26 cellular contexts compared by ENCODE assay signal in the genomic region with DNA sequence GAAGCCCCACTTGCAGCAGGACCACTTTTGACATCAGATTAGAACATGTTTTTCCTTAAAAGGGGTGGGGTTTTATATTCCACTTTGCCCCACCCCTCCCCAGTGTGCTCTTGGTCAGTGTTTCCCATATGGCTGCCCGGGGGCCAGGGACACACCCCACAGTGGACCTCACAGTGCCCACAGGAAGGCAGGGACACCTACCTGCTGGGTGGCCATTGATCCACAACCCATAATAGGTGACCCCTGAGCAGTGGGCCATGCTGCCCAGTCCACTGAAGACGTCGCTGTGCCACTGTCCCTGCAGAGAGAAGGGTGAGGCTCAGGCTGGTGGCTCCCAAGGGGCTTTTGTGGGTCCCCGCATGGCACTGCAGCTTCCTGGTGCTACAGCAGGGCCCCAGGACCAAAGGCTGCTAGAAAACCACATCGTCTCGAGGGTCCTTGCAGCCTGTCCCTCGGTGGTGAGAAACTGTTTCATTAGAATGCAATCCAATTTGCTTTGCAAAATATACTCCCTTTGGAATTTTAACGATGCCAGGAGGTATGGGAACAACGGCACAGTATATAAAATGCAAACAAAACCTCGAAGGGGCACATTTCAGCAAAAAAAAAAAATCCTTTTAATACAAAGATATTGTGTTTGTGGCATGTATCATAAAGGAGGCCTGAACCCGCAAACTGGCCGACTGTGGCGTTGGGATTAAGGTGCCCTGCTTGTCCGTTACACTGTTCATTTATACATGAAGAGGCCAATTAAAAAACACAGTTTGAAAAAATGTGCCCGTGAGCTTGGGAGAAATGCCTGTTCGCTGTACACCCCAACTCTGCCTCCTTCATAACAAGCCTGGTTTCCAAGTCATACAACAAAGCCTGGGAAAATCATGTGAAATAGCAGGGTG. TPM values are rescaled to one million over a fixed set of nuclear protein-coding genes. Genes with fewer than 3 reads are reported as not detected.
A peak's percentile ranks its signal among the peaks of the same experiment; 100 is the strongest.
DNase-seq lines count a peak whose midpoint lies in the region; ATAC-seq, FAIRE-seq and TF ChIP-seq lines count a peak whose summit lies in the region.
"Had no signal": no experiment of that assay in that cellular context is flagged by ENCODE, and none has a peak within 500 bp of the region (broad histone marks: within the 10 kb centered on the region; RNA-seq: fewer than 3 reads in every experiment).

No MANE protein-coding gene starts in this region.

- H3K27ac ChIP-seq in BLaER1 = no peak overlapping the region
- no peak overlapping the region for H3K27ac ChIP-seq in Karpas-422 (ENCODE audit: low read length)
- no peak overlapping the region for H3K27ac ChIP-seq in kidney (ENCODE audit: low read depth in 2 of 2, low read length in 2 of 2)
- H3K27ac ChIP-seq: left ventricle myocardium inferior, pancreas, upper lobe of left lung had no signal

- H3K4me2 ChIP-seq in BLaER1 = peak overlapping the region; percentile 75
- H3K4me2 ChIP-seq in Karpas-422 (ENCODE audit: low read depth, low read length, poor library complexity, severe bottlenecking) = peak overlapping the region; percentile 11
- H3K4me2 ChIP-seq: SK-N-SH had no signal

- intact Hi-C loops in kidney (cut with DNase I) (no loop called here), posterior vena cava (cut with DNase I) (loop anchor here (5.0 kb wide), 2 partner anchors 37 to 47 kb away; no protein-coding TSS in a partner anchor)

- H3K36me3 ChIP-seq in BLaER1 (no peaks in the 10 kb centered on the region), Karpas-422 (ENCODE audit: insufficient read depth, low read length) (no peaks in the 10 kb centered on the region), kidney (ENCODE audit: control insufficient read depth in 1 of 2, insufficient read depth in 2 of 2, low read length in 2 of 2) (peaks cover 2 to 8% of the 10 kb centered on the region in 2 donors)
- H3K36me3 ChIP-seq: left ventricle myocardium inferior, pancreas had no signal

- ATAC-seq in GM21723 (IDR thresholded peaks at IDR 0.05; ENCODE audit: unreplicated experiment) (no peak), HG02588 (IDR thresholded peaks at IDR 0.05; ENCODE audit: unreplicated experiment) (no peak)
- ATAC-seq: effector memory CD8-positive, alpha-beta T cell; HCT116; naive thymus-derived CD8-positive, alpha-beta T cell; pancreas; stimulated activated effector memory CD8-positive, alpha-beta T cell treated with anti-CD3 and anti-CD28 coated beads, Interleukin-12 subunit alpha, Interleukin-12 subunit beta, amount 100 ng/mL, for 72 hours; WTC11 had no signal

- H3K9me3 ChIP-seq in BLaER1 (no peaks in the 10 kb centered on the region), Karpas-422 (ENCODE audit: low read length) (no peaks in the 10 kb centered on the region), kidney (ENCODE audit: control insufficient read depth in 1 of 2, low read length in 2 of 2) (no peaks in the 10 kb centered on the region)
- H3K9me3 ChIP-seq: left ventricle myocardium inferior, pancreas, SK-N-SH, upper lobe of left lung had no signal

- no peak overlapping the region for H3K4me3 ChIP-seq in BLaER1
- H3K4me3 ChIP-seq in Karpas-422 (ENCODE audit: low read length) = no peak overlapping the region
- no peak overlapping the region for H3K4me3 ChIP-seq in kidney (ENCODE audit: low read length in 2 of 2)
- H3K4me3 ChIP-seq: left ventricle myocardium inferior, pancreas, upper lobe of left lung had no signal

- peak; percentile 50 for DNase-seq in Karpas-422
- peak; percentile 51 for DNase-seq in kidney
- DNase-seq in posterior vena cava (ENCODE audit: low spot score) = peak; percentile 8
- no peak for DNase-seq in mesenteric fat pad (ENCODE audit: low spot score)
- DNase-seq: activated gamma-delta T cell treated with Interleukin-2 at 50 U/mL for 16 hours; activated T-cell treated with anti-CD3 and anti-CD28 coated beads, Interleukin-2, amount 50 U/mL, for 24 hours; CD4-positive, CD25-positive, alpha-beta regulatory T cell; central memory CD4-positive, alpha-beta T cell; DMS79 treated with DMSO at 0.1 percent for 48 hours; effector memory CD8-positive, alpha-beta T cell; GDM1; left ventricle myocardium inferior; midbrain; NCI-H1436 treated with DMSO at 0.1 percent for 48 hours; NCI-H345; stimulated activated CD4-positive, alpha-beta T cell treated with anti-CD3 and anti-CD28 coated beads, Interleukin-12 subunit alpha, Interleukin-12 subunit beta, amount 100 ng/mL, for 4 hours had no signal

- no peak overlapping the region for H2AFZ ChIP-seq in Karpas-422 (ENCODE audit: low read length)

- no peaks in the 10 kb centered on the region for H3K9me2 ChIP-seq in Karpas-422 (replicated peaks; ENCODE audit: insufficient read depth, low read length)
- H3K9me2 ChIP-seq: SK-N-SH had no signal

- H3K27me3 ChIP-seq in BLaER1 = peaks cover 85% of the 10 kb centered on the region
- no peaks in the 10 kb centered on the region for H3K27me3 ChIP-seq in Karpas-422 (ENCODE audit: low read length)
- H3K27me3 ChIP-seq: pancreas, upper lobe of left lung had no signal

- FAIRE-seq in kidney (lab: Jason Lieb, UNC) = no peak
- FAIRE-seq: pancreas had no signal

- no peaks in the 10 kb centered on the region for H3K79me2 ChIP-seq in Karpas-422 (ENCODE audit: low read length)

- no peak overlapping the region for H3K9ac ChIP-seq in BLaER1
- no peak overlapping the region for H3K9ac ChIP-seq in Karpas-422 (ENCODE audit: low read length)
- H3K9ac ChIP-seq in kidney (ENCODE audit: low read length in 2 of 2) = no peak overlapping the region
- H3K9ac ChIP-seq: SK-N-SH had no signal

- H3K4me1 ChIP-seq in BLaER1 (peaks cover 34% of the 10 kb centered on the region), Karpas-422 (ENCODE audit: low read length) (peaks cover 12% of the 10 kb centered on the region), kidney (ENCODE audit: control insufficient read depth in 1 of 2, insufficient read depth in 1 of 2, low read depth in 1 of 2, low read length in 2 of 2) (no peaks in the 10 kb centered on the region)
- H3K4me1 ChIP-seq: left ventricle myocardium inferior, pancreas, upper lobe of left lung had no signal

- no peak for TF ChIP-seq CTCF in kidney (IDR thresholded peaks at IDR 0.05; ENCODE audit: borderline replicate concordance, extremely low read depth, insufficient read depth)

- H4K20me1 ChIP-seq in BLaER1 = peaks cover 76% of the 10 kb centered on the region
- peaks cover 4% of the 10 kb centered on the region; the same call in 1 of the 2 replicates for H4K20me1 ChIP-seq in Karpas-422 (ENCODE audit: insufficient read depth, low read depth, low read length)

RNA-seq across cellular contexts. Expression of gene MORN1, which starts 16.8 kb away (rescaled TPM):
- total RNA-seq in Karpas-422 (2014; rRNA removed; shearing (Covaris generic); ENCODE audit: low replicate concordance) = 6.2 and 9.8 TPM in 2 replicates
- total RNA-seq in kidney (24.7 TPM), posterior vena cava (1 to 10 TPM; 3.8 to 5.5 TPM), mesenteric fat pad (4.4 TPM)
- polyA plus RNA-seq in kidney (ENCODE audit: insufficient read depth, low read depth, low replicate concordance) = 9.0 TPM

RNA-seq across cellular contexts. Expression of gene RER1, which starts 17.1 kb away (rescaled TPM):
- 57.2 and 108 TPM in 2 replicates for total RNA-seq in Karpas-422 (2014; rRNA removed; shearing (Covaris generic); ENCODE audit: low replicate concordance)
- total RNA-seq in kidney (162 TPM), posterior vena cava (100 to 1,000 TPM in 1 of 2 donors, 10 to 100 TPM in 1; 93.7 to 101 TPM), mesenteric fat pad (157 TPM)
- polyA plus RNA-seq in kidney (ENCODE audit: insufficient read depth, low read depth, low replicate concordance) = 158 TPM

RNA-seq across cellular contexts. Expression of gene PEX10, which starts 37.9 kb away (rescaled TPM):
- 21.4 and 32.4 TPM in 2 replicates for total RNA-seq in Karpas-422 (2014; rRNA removed; shearing (Covaris generic); ENCODE audit: low replicate concordance)
- total RNA-seq in kidney (25.6 TPM), posterior vena cava (10 to 100 TPM; 10.9 to 13.1 TPM), mesenteric fat pad (23.9 TPM)
- 26.8 TPM for polyA plus RNA-seq in kidney (ENCODE audit: insufficient read depth, low read depth, low replicate concordance)
